ENCODE assay signal across 1 cellular context in genomic region chr22:30219668-30220278, GRCh38.
TF ChIP-seq lines count a peak whose summit lies in the region.

No MANE protein-coding gene starts in this region.

TF ChIP-seq in HEK293, 187 proteins besides CTCF, POLR2A, EP300 and RAD21 (continued from another document):
- TF ChIP-seq ZNF18 (tag by site-specific recombination; IDR thresholded peaks at IDR 0.05) (no peak), ZNF280D (tag by site-specific recombination; IDR thresholded peaks at IDR 0.05) (no peak), ZNF596 (tag by site-specific recombination; IDR thresholded peaks at IDR 0.05) (peak; percentile 86)
